Comparison of ENCODE assay signal across 9 cellular contexts in the genomic region with DNA sequence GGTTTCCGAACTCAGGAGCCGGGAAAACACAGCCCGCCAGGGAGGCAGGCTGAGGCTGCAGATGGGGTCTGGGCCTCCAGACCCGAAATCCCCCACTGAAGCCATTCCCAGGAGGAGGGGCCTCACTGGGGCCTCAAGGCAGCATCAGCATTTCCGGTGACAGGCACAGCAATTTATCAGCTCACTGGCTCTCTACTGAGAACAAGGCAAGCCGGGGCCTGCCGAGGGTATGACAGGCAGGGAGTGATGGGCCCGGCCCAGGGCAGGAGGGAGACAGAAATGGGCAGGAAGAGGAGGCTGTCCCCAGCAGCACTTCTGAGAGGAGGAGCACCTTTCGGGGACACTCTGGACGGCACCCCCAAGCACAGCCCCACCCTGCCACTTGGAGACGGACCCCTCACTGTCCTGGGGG. TPM values are rescaled to one million over a fixed set of nuclear protein-coding genes. Genes with fewer than 3 reads are reported as not detected.
A peak's percentile ranks its signal among the peaks of the same experiment; 100 is the strongest.
DNase-seq lines count a peak whose midpoint lies in the region; ATAC-seq and TF ChIP-seq lines count a peak whose summit lies in the region.
"Had no signal": no experiment of that assay in that cellular context is flagged by ENCODE, and none has a peak within 500 bp of the region (broad histone marks: within the 10 kb centered on the region; RNA-seq: fewer than 3 reads in every experiment).

No MANE protein-coding gene starts in this region.

- H3K36me3 Mint-ChIP-seq in T-helper 2 cell treated with Interferon-gamma antibody and Interleukin-4, amounts not matched to agents 5 μg/mL and 100 μg/mL, for 36 hours (ENCODE audit: low read depth): no peaks in the 10 kb centered on the region

- H4K8ac ChIP-seq in mesendoderm (ENCODE audit: low read depth, low read length): no peak overlapping the region

- peaks cover 19% of the 10 kb centered on the region for H3K79me2 ChIP-seq in mesendoderm (ENCODE audit: control insufficient read depth, insufficient read depth, low read length)

- H4K5ac ChIP-seq in mesendoderm (ENCODE audit: low read length): no peak overlapping the region

- H3K27me3 Mint-ChIP-seq in T-helper 2 cell treated with Interferon-gamma antibody and Interleukin-4, amounts not matched to agents 5 μg/mL and 100 μg/mL, for 36 hours (ENCODE audit: low read depth): no peaks in the 10 kb centered on the region

- DNase-seq in GM12864 (ENCODE audit: low read depth) (no peak), amniotic epithelial cell (ENCODE audit: low read depth) (peak; percentile 64), mesendoderm (peak; percentile 57), NCI-H345 treated with DMSO at 0.1 percent for 48 hours (lab: John Stamatoyannopoulos, UW; ENCODE audit: unreplicated experiment) (no peak)
- DNase-seq in T-helper 2 cell treated with Interferon-gamma antibody and Interleukin-4, amounts not matched to agents 5 μg/mL and 100 μg/mL, for 36 hours (ENCODE audit: low spot score): no peak
- no peak for DNase-seq in stimulated activated CD4-positive, alpha-beta T cell treated with anti-CD3 and anti-CD28 coated beads, Interleukin-4, amount 100 ng/mL, for 4 hours

- H3K4me2 ChIP-seq in mesendoderm (ENCODE audit: low read length): no peak overlapping the region

- no peaks in the 10 kb centered on the region for H3K4me1 Mint-ChIP-seq in T-helper 2 cell treated with Interferon-gamma antibody and Interleukin-4, amounts not matched to agents 5 μg/mL and 100 μg/mL, for 36 hours (ENCODE audit: low read depth)
- H3K4me1 Mint-ChIP-seq: activated T-helper 17 cell treated with anti-CD3 and anti-CD28 coated beads, Interleukin-2, amount 50 U/mL, for 72 hours had no signal

- no peaks in the 10 kb centered on the region for H3K27me3 ChIP-seq in mesendoderm (ENCODE audit: insufficient read depth, low read length, poor library complexity)

- no peak overlapping the region for H3K4ac ChIP-seq in mesendoderm (ENCODE audit: low read depth, low read length)

- TF ChIP-seq CTCF in GM12864 (IDR thresholded peaks at IDR 0.05; ENCODE audit: low read depth, low read length, missing control alignments): no peak

- H3K4me1 ChIP-seq in mesendoderm (ENCODE audit: control insufficient read depth, low read depth, low read length): peaks cover 22% of the 10 kb centered on the region

- H3K79me1 ChIP-seq in mesendoderm (ENCODE audit: low read length): peaks cover 35% of the 10 kb centered on the region

- peak overlapping the region; percentile 15; the same call in 1 of the 2 replicates for H3K4me3 ChIP-seq in GM12864 (ENCODE audit: low read depth, low read length)
- no peak overlapping the region for H3K4me3 ChIP-seq in mesendoderm (ENCODE audit: low read length)

- no peak overlapping the region for H3K27ac ChIP-seq in mesendoderm (ENCODE audit: low read depth, low read length)

- H3K9me3 Mint-ChIP-seq in T-helper 2 cell treated with Interferon-gamma antibody and Interleukin-4, amounts not matched to agents 5 μg/mL and 100 μg/mL, for 36 hours: no peaks in the 10 kb centered on the region
- H3K9me3 Mint-ChIP-seq: activated T-helper 17 cell treated with anti-CD3 and anti-CD28 coated beads, Interleukin-2, amount 50 U/mL, for 72 hours had no signal

- ATAC-seq in HG02610 (IDR thresholded peaks at IDR 0.05; ENCODE audit: unreplicated experiment) (peak; percentile 69), HG03097 (IDR thresholded peaks at IDR 0.05; ENCODE audit: low FRiP score, unreplicated experiment) (no peak)
- ATAC-seq: activated T-helper 17 cell treated with anti-CD3 and anti-CD28 coated beads, Interleukin-2, amount 50 U/mL, for 72 hours had no signal

- H2BK5ac ChIP-seq in mesendoderm (ENCODE audit: low read length): no peak overlapping the region

- no peak overlapping the region for H2BK15ac ChIP-seq in mesendoderm (replicated peaks; ENCODE audit: low read depth)

- H3K9ac ChIP-seq in mesendoderm (ENCODE audit: low read length): peak overlapping the region; percentile 19

- H3K27ac Mint-ChIP-seq in T-helper 2 cell treated with Interferon-gamma antibody and Interleukin-4, amounts not matched to agents 5 μg/mL and 100 μg/mL, for 36 hours: no peak overlapping the region
- H3K27ac Mint-ChIP-seq: activated T-helper 17 cell treated with anti-CD3 and anti-CD28 coated beads, Interleukin-2, amount 50 U/mL, for 72 hours had no signal

- peaks cover 3% of the 10 kb centered on the region for H3K36me3 ChIP-seq in mesendoderm (ENCODE audit: control insufficient read depth, insufficient read depth, low read length)

- no peak overlapping the region for H3K23ac ChIP-seq in mesendoderm (ENCODE audit: low read length)

- WGBS in mesendoderm (ENCODE audit: extremely low coverage, insufficient coverage, low lambda C conversion rate): no CpG with 5 or more reads among the region's 11 CpGs

- H3K56ac ChIP-seq in mesendoderm (ENCODE audit: low read length): peak overlapping the region; percentile 56

- H2BK120ac ChIP-seq in mesendoderm (ENCODE audit: low read depth, low read length): no peak overlapping the region

- no peak overlapping the region for H3K4me3 Mint-ChIP-seq in T-helper 2 cell treated with Interferon-gamma antibody and Interleukin-4, amounts not matched to agents 5 μg/mL and 100 μg/mL, for 36 hours
- H3K4me3 Mint-ChIP-seq: activated T-helper 17 cell treated with anti-CD3 and anti-CD28 coated beads, Interleukin-2, amount 50 U/mL, for 72 hours had no signal

- no peak overlapping the region for H3K18ac ChIP-seq in mesendoderm (ENCODE audit: low read length)

- no peak overlapping the region for H2AK5ac ChIP-seq in mesendoderm (ENCODE audit: low read length)

RNA-seq across cellular contexts. Expression of a gene that starts 12.5 kb away (rescaled TPM):
- polyA plus RNA-seq in mesendoderm (2013, experiment 1 of 2): 27.6 TPM
- 27.4 TPM for polyA plus RNA-seq in mesendoderm (2013, experiment 2 of 2)

Comparison
In these comparisons a context has a peak if more than half of its experiments do, and no peak if none do; other contexts are left out.
1. DNase-seq: peak in amniotic epithelial cell (single experiment) and mesendoderm (single experiment); none in GM12864 (single experiment), T-helper 2 cell treated with Interferon-gamma antibody and Interleukin-4, amounts not matched to agents 5 μg/mL and 100 μg/mL, for 36 hours (single experiment), NCI-H345 treated with DMSO at 0.1 percent for 48 hours (single experiment) and stimulated activated CD4-positive, alpha-beta T cell treated with anti-CD3 and anti-CD28 coated beads, Interleukin-4, amount 100 ng/mL, for 4 hours (0 of 2).